In genomic region chr2:205358351-205358815, GRCh38 we compare ENCODE assay signal across 18 cellular contexts.
A peak's percentile ranks its signal among the peaks of the same experiment; 100 is the strongest.
DNase-seq lines count a peak whose midpoint lies in the region; TF ChIP-seq lines count a peak whose summit lies in the region.
"Had no signal": no experiment of that assay in that cellular context is flagged by ENCODE, and none has a peak within 500 bp of the region (broad histone marks: within the 10 kb centered on the region; RNA-seq: fewer than 3 reads in every experiment).

No MANE protein-coding gene starts in this region.

- H3K4me3 ChIP-seq in NT2/D1 (ENCODE audit: insufficient read length, low read depth): no peak overlapping the region
- H3K4me3 ChIP-seq in cardiac fibroblast (replicated peaks in 1 of 2; ENCODE audit: low read depth in 2 of 2, low read length in 2 of 2): no peak overlapping the region
- no peak overlapping the region for H3K4me3 ChIP-seq in mesenchymal stem cell (ENCODE audit: insufficient read depth in 1 of 2, low read depth in 1 of 2, low read length in 2 of 2)
- H3K4me3 ChIP-seq in suprapubic skin: no peak overlapping the region
- H3K4me3 ChIP-seq: esophagus squamous epithelium, lower lobe of right lung, thyroid gland had no signal

- H2AK5ac ChIP-seq in mesenchymal stem cell (ENCODE audit: low read length, severe bottlenecking): no peak overlapping the region

- H3K9me3 ChIP-seq in NT2/D1 (ENCODE audit: insufficient read depth, low read length) (no peaks in the 10 kb centered on the region; the same call in 1 of the 2 replicates), mesenchymal stem cell (ENCODE audit: control insufficient read depth, low read length) (no peaks in the 10 kb centered on the region), suprapubic skin (no peaks in the 10 kb centered on the region)
- H3K9me3 ChIP-seq: esophagus squamous epithelium, lower lobe of right lung, thyroid gland had no signal

- H3K14ac ChIP-seq in mesenchymal stem cell (ENCODE audit: low read length in 2 of 2): no peak overlapping the region

- H2AFZ ChIP-seq in mesenchymal stem cell (ENCODE audit: low read depth, low read length): no peak overlapping the region

- no peak overlapping the region for H2BK15ac ChIP-seq in mesenchymal stem cell (ENCODE audit: low read depth, poor library complexity, severe bottlenecking)

- no peak overlapping the region for H4K91ac ChIP-seq in mesenchymal stem cell (ENCODE audit: low read length)

- peak overlapping the region; percentile 37 for H3K27ac ChIP-seq in mesenchymal stem cell (ENCODE audit: low read length, poor library complexity, severe bottlenecking)
- no peak overlapping the region for H3K27ac ChIP-seq in suprapubic skin
- H3K27ac ChIP-seq: esophagus squamous epithelium, lower lobe of right lung, thyroid gland had no signal

- H3K18ac ChIP-seq in mesenchymal stem cell (ENCODE audit: low read depth in 1 of 2, low read length in 2 of 2): no peak overlapping the region

- 48% methylated on average over 6 of the region's 8 CpGs for WGBS in mesenchymal stem cell
- 66% methylated on average over 8 of the region's 8 CpGs for WGBS in suprapubic skin

- DNase-seq in COLO829 (ENCODE audit: low spot score) (peak; percentile 29), NT2/D1 (ENCODE audit: low read depth, low spot score) (peak; percentile 28), cardiac fibroblast (ENCODE audit: low read depth in 2 of 2) (peak; percentile 13 to 53), mesenchymal stem cell (no peak), activated gamma-delta T cell (lab: John Stamatoyannopoulos, UW) (no peak), GOT3 (lab: John Stamatoyannopoulos, UW) (no peak), suprapubic skin (ENCODE audit: low spot score in 2 of 2) (no peak), T-helper 1 cell (no peak)
- DNase-seq: activated CD8-positive, alpha-beta T cell treated with anti-CD3 and anti-CD28 coated beads for 36 hours; amygdala; esophagus squamous epithelium; hypothalamus; lower lobe of right lung; NCI-H1105; NCI-H2227 treated with DMSO at 0.1 percent for 48 hours; SHP77 treated with DMSO at 0.1 percent for 48 hours; stimulated activated CD4-positive, alpha-beta T cell treated with anti-CD3 and anti-CD28 coated beads, Interleukin-4, amount 100 ng/mL, for 1 hour; thyroid gland had no signal

- no peak overlapping the region for H3K23ac ChIP-seq in mesenchymal stem cell (ENCODE audit: low read length in 2 of 2)

- H3K27me3 ChIP-seq in NT2/D1 (ENCODE audit: insufficient read depth, insufficient read length) (no peaks in the 10 kb centered on the region), mesenchymal stem cell (ENCODE audit: control insufficient read depth in 1 of 2, insufficient read depth in 1 of 2, low read length in 2 of 2) (no peaks in the 10 kb centered on the region), suprapubic skin (no peaks in the 10 kb centered on the region)
- H3K27me3 ChIP-seq: esophagus squamous epithelium, thyroid gland had no signal

- H2BK120ac ChIP-seq in mesenchymal stem cell (ENCODE audit: low read depth, low read length): no peak overlapping the region

- TF ChIP-seq POLR2A in suprapubic skin (IDR thresholded peaks at IDR 0.05): no peak

- H3K36me3 ChIP-seq in NT2/D1 (ENCODE audit: insufficient read depth, insufficient read length, low read length) (no peaks in the 10 kb centered on the region), mesenchymal stem cell (ENCODE audit: control insufficient read depth in 1 of 2, insufficient read depth in 2 of 2, low read depth in 1 of 2, low read length in 2 of 2) (no peaks in the 10 kb centered on the region), suprapubic skin (no peaks in the 10 kb centered on the region)
- H3K36me3 ChIP-seq: esophagus squamous epithelium, lower lobe of right lung, thyroid gland had no signal

- H3K4me2 ChIP-seq in mesenchymal stem cell (ENCODE audit: low read length, poor library complexity, severe bottlenecking): no peak overlapping the region

- H3K4ac ChIP-seq in mesenchymal stem cell (ENCODE audit: low read depth in 1 of 2, low read length in 2 of 2): no peak overlapping the region

- no peaks in the 10 kb centered on the region for H3K4me1 ChIP-seq in NT2/D1 (ENCODE audit: insufficient read depth, insufficient read length)
- H3K4me1 ChIP-seq in mesenchymal stem cell (ENCODE audit: control insufficient read depth, insufficient read depth, low read depth, low read length): no peaks in the 10 kb centered on the region
- no peaks in the 10 kb centered on the region for H3K4me1 ChIP-seq in suprapubic skin
- H3K4me1 ChIP-seq: lower lobe of right lung, thyroid gland had no signal

- no peak overlapping the region for H4K8ac ChIP-seq in mesenchymal stem cell (ENCODE audit: low read length)

- no peaks in the 10 kb centered on the region for H3K79me1 ChIP-seq in mesenchymal stem cell (replicated peaks; ENCODE audit: low read length, poor library complexity, severe bottlenecking)

- TF ChIP-seq CTCF in cardiac fibroblast (IDR thresholded peaks at IDR 0.05; ENCODE audit: low read depth, low read length) (no peak), suprapubic skin (IDR thresholded peaks at IDR 0.05) (no peak)

- H3K9ac ChIP-seq in NT2/D1 (ENCODE audit: insufficient read length, low read depth) (no peak overlapping the region), mesenchymal stem cell (ENCODE audit: low read length) (no peak overlapping the region)

- no peak overlapping the region for H2BK12ac ChIP-seq in mesenchymal stem cell (ENCODE audit: low read length in 2 of 2)

- H2BK5ac ChIP-seq in mesenchymal stem cell (ENCODE audit: low read depth, low read length, poor library complexity, severe bottlenecking): no peak overlapping the region

- TF ChIP-seq EP300 in suprapubic skin (IDR thresholded peaks at IDR 0.05): no peak

Comparison
In these comparisons a context has a peak if more than half of its experiments do, and no peak if none do; other contexts are left out.
1. DNase-seq: peak in COLO829 (single experiment), NT2/D1 (single experiment) and cardiac fibroblast (2 of 2); none in mesenchymal stem cell (single experiment), activated gamma-delta T cell (single experiment), GOT3 (single experiment), suprapubic skin (0 of 2) and T-helper 1 cell (0 of 5).